In genomic region chr12:41274643-41275042, GRCh38 we compare ENCODE assay signal across 16 cellular contexts.
DNase-seq lines count a peak whose midpoint lies in the region; ATAC-seq, FAIRE-seq and TF ChIP-seq lines count a peak whose summit lies in the region.
"Had no signal": no experiment of that assay in that cellular context is flagged by ENCODE, and none has a peak within 500 bp of the region (broad histone marks: within the 10 kb centered on the region; RNA-seq: fewer than 3 reads in every experiment).

No MANE protein-coding gene starts in this region.

- no peak for TF ChIP-seq POLR2A in A549 (IDR thresholded peaks at IDR 0.05; ENCODE audit: low read length)

- H3K36me3 ChIP-seq in PC-9 (ENCODE audit: low read depth), result no peaks in the 10 kb centered on the region
- H3K36me3 ChIP-seq: BLaER1 had no signal

- no peak overlapping the region for H3K4me3 ChIP-seq in A549
- no peak overlapping the region for H3K4me3 ChIP-seq in PC-9
- H3K4me3 ChIP-seq: BLaER1 had no signal

- TF ChIP-seq CTCF in A549 (IDR thresholded peaks at IDR 0.05) (no peak), omental fat pad (IDR thresholded peaks at IDR 0.05) (no peak), PC-9 (conservative IDR thresholded peaks at IDR 0.05) (no peak)

- intact Hi-C loops in PC-9 (cut with micrococcal nuclease; ENCODE audit: unreplicated experiment), result loop anchor here (5.0 to 10.0 kb wide), 4 partner anchors 210 to 830 kb away; no protein-coding TSS in a partner anchor

- CTCF ChIA-PET in A549 (lab: Yijun Ruan, JAX), result interaction anchor here (1.2 kb wide), 1 partner anchor 830 kb away, joined by 4 read pairs; no protein-coding TSS in a partner anchor
- CTCF ChIA-PET in PC-9 (lab: Charles Lee), result interaction anchor here (0.6 kb wide), 1 partner anchor 9 kb away, joined by 3 read pairs; no protein-coding TSS in a partner anchor

- H3K4me2 ChIP-seq in A549 (0 out of 3 replicates have a peak overlapping the region, but pooled peaks have one; percentile 7), PC-9 (no peak overlapping the region)
- H3K4me2 ChIP-seq: BLaER1 had no signal

- no peaks in the 10 kb centered on the region for H3F3A ChIP-seq in PC-9 (ENCODE audit: insufficient read depth, low read depth)

- ATAC-seq in A549 (no peak), omental fat pad (ENCODE audit: low FRiP score) (peak; percentile 48), HG03039 (IDR thresholded peaks at IDR 0.05; ENCODE audit: unreplicated experiment) (no peak)

- H3K4me1 ChIP-seq in A549, result peaks cover 5% of the 10 kb centered on the region; the same call in 1 of the 3 replicates
- no peaks in the 10 kb centered on the region for H3K4me1 ChIP-seq in PC-9 (replicated peaks; ENCODE audit: insufficient read depth)

- H3K9me2 ChIP-seq in PC-9 (ENCODE audit: insufficient read depth), result no peaks in the 10 kb centered on the region

- BruUV-seq in PC-9 (replicated peaks; lab: Mats Ljungman, UMichigan), result no TSS peak

- no peak overlapping the region for H2AFZ ChIP-seq in PC-9

- H3K27me3 ChIP-seq in PC-9 (ENCODE audit: insufficient read depth, low read depth), result no peaks in the 10 kb centered on the region
- H3K27me3 ChIP-seq: BLaER1 had no signal

- FAIRE-seq in A549 (lab: Jason Lieb, UNC), result no peak
- FAIRE-seq: H1 had no signal

- no peak for TF ChIP-seq EP300 in A549 (IDR thresholded peaks at IDR 0.05)

- DNase-seq in A549 (ENCODE audit: low read depth in 1 of 2, low spot score in 1 of 2) (no peak), amniotic epithelial cell (ENCODE audit: low read depth) (peak; percentile 10), kidney glomerular epithelial cell (lab: John Stamatoyannopoulos, UW) (peak; percentile 38), omental fat pad (ENCODE audit: low spot score) (no peak), PC-9 (no peak), islet precursor cell (no peak), NCI-H1092 treated with DMSO at 0.1 percent for 48 hours (lab: John Stamatoyannopoulos, UW) (no peak)
- DNase-seq: CD4-positive, alpha-beta memory T cell; DMS153; DMS79; GF-D8; H9 had no signal

- no peak for TF ChIP-seq RAD21 in A549 (conservative IDR thresholded peaks at IDR 0.05 in 1 of 2, IDR thresholded peaks at IDR 0.05 in 1 of 2)

- no peaks in the 10 kb centered on the region for H4K20me1 ChIP-seq in PC-9 (ENCODE audit: insufficient read depth)
- H4K20me1 ChIP-seq: BLaER1 had no signal

- POLR2A ChIA-PET in A549 (lab: Yijun Ruan, JAX), result no interaction called here
- POLR2A ChIA-PET in PC-9 (lab: Charles Lee; ENCODE audit: unreplicated experiment), result no interaction called here

- no peaks in the 10 kb centered on the region for H3K79me2 ChIP-seq in PC-9 (ENCODE audit: low read depth)

- H3K27ac ChIP-seq in A549 (no peak overlapping the region), PC-9 (no peak overlapping the region)
- H3K27ac ChIP-seq: 22Rv1, BLaER1 had no signal

- H3K9me3 ChIP-seq in A549 (no peaks in the 10 kb centered on the region), PC-9 (ENCODE audit: insufficient read depth, low read depth) (no peaks in the 10 kb centered on the region)
- H3K9me3 ChIP-seq: BLaER1 had no signal

- 35% methylated on average over 2 of the region's 2 CpGs for WGBS in A549 (ENCODE audit: missing lambda C conversion rate)

TF ChIP-seq in A549, 52 proteins besides CTCF, POLR2A, EP300 and RAD21:
- no peak for TF ChIP-seq HOXB13 (CRISPR knock-in tag; IDR thresholded peaks at IDR 0.05; ENCODE audit: low read depth)
- TF ChIP-seq FOSL2 (IDR thresholded peaks at IDR 0.05), result no peak
- no peak for TF ChIP-seq FOSL2 (CRISPR knock-in tag; IDR thresholded peaks at IDR 0.05)
- TF ChIP-seq SMC3 (IDR thresholded peaks at IDR 0.05), result no peak
- no peak for TF ChIP-seq SREBF2 (IDR thresholded peaks at IDR 0.05)
- TF ChIP-seq EHMT2 (IDR thresholded peaks at IDR 0.05; ENCODE audit: low read depth), result no peak
- TF ChIP-seq HES2 (IDR thresholded peaks at IDR 0.05), result no peak
- no peak for TF ChIP-seq MAX (IDR thresholded peaks at IDR 0.05)
- no peak for TF ChIP-seq ZSCAN20 (CRISPR knock-in tag; IDR thresholded peaks at IDR 0.05)
- TF ChIP-seq CHD4 (IDR thresholded peaks at IDR 0.05; ENCODE audit: borderline replicate concordance), result no peak
- no peak for TF ChIP-seq JUN (IDR thresholded peaks at IDR 0.05)
- TF ChIP-seq REST (IDR thresholded peaks at IDR 0.05), result no peak
- no peak for TF ChIP-seq RCOR1 (IDR thresholded peaks at IDR 0.05; ENCODE audit: low read depth, low read length)

Comparison
In these comparisons a context has a peak if more than half of its experiments do, and no peak if none do; other contexts are left out.
1. DNase-seq: peak in amniotic epithelial cell (single experiment) and kidney glomerular epithelial cell (single experiment); none in A549 (0 of 2), omental fat pad (single experiment), PC-9 (0 of 2), islet precursor cell (single experiment) and NCI-H1092 treated with DMSO at 0.1 percent for 48 hours (single experiment).